In the genomic region with DNA sequence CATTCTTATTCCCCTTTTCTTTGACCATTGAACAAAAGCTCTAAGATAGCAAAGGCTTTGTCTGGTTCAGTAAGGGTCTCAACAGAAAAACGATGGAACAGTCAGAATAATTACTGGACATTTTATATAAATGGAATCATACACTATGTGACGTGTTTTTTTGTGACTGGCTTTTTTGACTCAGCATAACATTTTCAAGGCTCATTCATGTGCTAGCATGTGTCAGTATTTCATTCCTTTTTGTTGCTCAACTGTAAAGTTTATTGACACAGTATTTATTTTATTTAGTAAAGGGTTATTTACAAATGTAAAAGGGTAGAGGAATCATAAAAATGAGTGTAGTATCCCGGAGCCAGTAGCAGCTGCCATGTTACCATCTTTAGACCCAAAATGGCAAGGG, we compare ENCODE assay signal across 26 cellular contexts.
"Had no signal": no experiment of that assay in that cellular context is flagged by ENCODE, and none has a peak within 500 bp of the region (broad histone marks: within the 10 kb centered on the region; RNA-seq: fewer than 3 reads in every experiment).

No MANE protein-coding gene starts in this region.

- H3K27ac ChIP-seq: colonic mucosa, coronary artery, dorsolateral prefrontal cortex, esophagus muscularis mucosa, esophagus squamous epithelium, foreskin keratinocyte, gastrocnemius medialis, gastroesophageal sphincter, heart left ventricle, heart right ventricle had no signal

- DNase-seq: colonic mucosa; cortex of kidney; dermis blood vessel endothelial cell; dorsolateral prefrontal cortex; effector CD4-positive, alpha-beta T cell; effector CD8-positive, alpha-beta T cell; effector memory CD4-positive, alpha-beta T cell; effector memory CD8-positive, alpha-beta T cell; endodermal cell; erythroblast; esophagus squamous epithelium; foreskin fibroblast; foreskin melanocyte; gastrocnemius medialis; glutamatergic neuron; head of caudate nucleus; heart left ventricle; heart right ventricle had no signal

- H3K27me3 ChIP-seq: colonic mucosa, esophagus squamous epithelium, foreskin keratinocyte, gastrocnemius medialis, heart left ventricle had no signal

- FAIRE-seq: colon, endometrium, endothelial cell of umbilical vein, frontal cortex had no signal

- H3K4me3 ChIP-seq: colonic mucosa, coronary artery, dorsolateral prefrontal cortex, esophagus muscularis mucosa, esophagus squamous epithelium, gastrocnemius medialis, gastroesophageal sphincter, heart left ventricle, heart right ventricle had no signal

- H3K36me3 ChIP-seq: colonic mucosa, esophagus muscularis mucosa, esophagus squamous epithelium, gastrocnemius medialis, gastroesophageal sphincter, heart left ventricle, heart right ventricle had no signal
